15 cellular contexts compared by ENCODE assay signal in the genomic region with DNA sequence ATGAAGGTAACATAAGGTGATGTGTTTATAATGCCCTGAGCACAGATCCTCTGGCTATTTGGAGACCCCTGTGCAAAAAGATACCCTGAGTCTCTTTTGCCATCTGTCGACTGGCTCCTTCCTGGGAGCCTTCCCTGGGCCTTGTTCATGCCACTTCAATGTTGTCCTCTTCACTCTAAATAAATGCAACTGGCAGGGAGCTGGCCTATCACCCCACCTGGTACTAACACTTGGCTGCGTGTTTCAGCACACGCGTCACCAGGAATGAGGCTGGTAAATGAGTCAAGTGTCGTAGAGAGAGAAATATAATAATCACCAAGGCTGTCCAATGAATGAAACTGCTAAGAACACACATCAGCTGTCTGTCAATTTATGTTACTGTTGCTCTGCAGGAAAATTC.
DNase-seq lines count a peak whose midpoint lies in the region; ATAC-seq and TF ChIP-seq lines count a peak whose summit lies in the region.
"Had no signal": no experiment of that assay in that cellular context is flagged by ENCODE, and none has a peak within 500 bp of the region (broad histone marks: within the 10 kb centered on the region; RNA-seq: fewer than 3 reads in every experiment).

No MANE protein-coding gene starts in this region.

- 76% methylated on average over 5 of the region's 5 CpGs for WGBS in right cardiac atrium
- 94% methylated on average over 5 of the region's 5 CpGs for WGBS in prostate gland

- H3K27me3 ChIP-seq in right cardiac atrium (ENCODE audit: control insufficient read depth, insufficient read depth) (no peaks in the 10 kb centered on the region), prostate gland (replicated peaks; ENCODE audit: insufficient read depth) (no peaks in the 10 kb centered on the region)
- H3K27me3 ChIP-seq: hepatocyte, neutrophil, uterus had no signal

- H3K4me1 ChIP-seq in right cardiac atrium (ENCODE audit: control insufficient read depth, insufficient read depth, low read length): no peaks in the 10 kb centered on the region
- no peaks in the 10 kb centered on the region for H3K4me1 ChIP-seq in prostate gland (replicated peaks)
- H3K4me1 ChIP-seq: uterus had no signal

- ATAC-seq in right cardiac atrium (peak; percentile 81 to 90), HG03159 (IDR thresholded peaks at IDR 0.05; ENCODE audit: unreplicated experiment) (no peak)
- ATAC-seq: effector memory CD8-positive, alpha-beta T cell; sciatic nerve had no signal

- H3K27ac ChIP-seq in RWPE1 (no peak overlapping the region), right cardiac atrium (ENCODE audit: low read length) (peak overlapping the region; percentile 13), prostate gland (no peak overlapping the region)
- H3K27ac ChIP-seq: hepatocyte, PC-9, uterus had no signal

- TF ChIP-seq POLR2A in prostate gland (IDR thresholded peaks at IDR 0.05): no peak

- CTCF ChIA-PET in RWPE1 (lab: Yijun Ruan, JAX): interaction anchor here (0.6 kb wide), 1 partner anchor 185 kb away, joined by 3 read pairs; no protein-coding TSS in a partner anchor

- no peaks in the 10 kb centered on the region for H3K36me3 ChIP-seq in prostate gland
- H3K36me3 ChIP-seq: neutrophil, uterus had no signal

- no peaks in the 10 kb centered on the region for H3K9me3 ChIP-seq in right cardiac atrium (ENCODE audit: control insufficient read depth, low read length)
- no peaks in the 10 kb centered on the region for H3K9me3 ChIP-seq in prostate gland
- H3K9me3 ChIP-seq: neutrophil, uterus had no signal

- intact Hi-C loops in right cardiac atrium (cut with DNase I) (no loop called here), prostate gland (cut with DNase I) (no loop called here)

- POLR2A ChIA-PET in RWPE1 (lab: Yijun Ruan, JAX; ENCODE audit: low non-redundant PET): no interaction called here

- DNase-seq in AG08396 (ENCODE audit: low spot score): peak; percentile 31
- peak; percentile 65 for DNase-seq in M059J (ENCODE audit: low read depth)
- peak; percentile 41 for DNase-seq in RWPE1 (ENCODE audit: low spot score)
- DNase-seq in right cardiac atrium: peak in 1 of 3 donors; percentile 49
- DNase-seq in GM13977 (ENCODE audit: low spot score): no peak
- no peak for DNase-seq in prostate gland (ENCODE audit: low spot score)
- DNase-seq in HT-29 (ENCODE audit: low spot score): no peak
- DNase-seq: CD4-positive, alpha-beta T cell; effector memory CD8-positive, alpha-beta T cell; PC-9; uterus had no signal

- H3K4me3 ChIP-seq in right cardiac atrium (ENCODE audit: low read length) (no peak overlapping the region), prostate gland (no peak overlapping the region)
- H3K4me3 ChIP-seq: hepatocyte, PC-9, uterus had no signal

- in situ Hi-C loops in GM13977 (cut with MboI; ENCODE audit: low pct_unique_long_range_greater_than_20kb, low sequenced_read_pairs, unreplicated experiment): no loop called here

- TF ChIP-seq CTCF in RWPE1 (conservative IDR thresholded peaks at IDR 0.05; ENCODE audit: low read depth): no peak
- no peak for TF ChIP-seq CTCF in GM13977 (IDR thresholded peaks at IDR 0.05; ENCODE audit: extremely low read depth, insufficient read depth, missing control alignments)
- TF ChIP-seq CTCF in prostate gland (IDR thresholded peaks at IDR 0.05): no peak

Comparison
In these comparisons a context has a peak if more than half of its experiments do, and no peak if none do; other contexts are left out.
1. DNase-seq: peak in AG08396 (single experiment), M059J (single experiment) and RWPE1 (single experiment); none in GM13977 (single experiment), prostate gland (single experiment) and HT-29 (single experiment).